In the genomic region with DNA sequence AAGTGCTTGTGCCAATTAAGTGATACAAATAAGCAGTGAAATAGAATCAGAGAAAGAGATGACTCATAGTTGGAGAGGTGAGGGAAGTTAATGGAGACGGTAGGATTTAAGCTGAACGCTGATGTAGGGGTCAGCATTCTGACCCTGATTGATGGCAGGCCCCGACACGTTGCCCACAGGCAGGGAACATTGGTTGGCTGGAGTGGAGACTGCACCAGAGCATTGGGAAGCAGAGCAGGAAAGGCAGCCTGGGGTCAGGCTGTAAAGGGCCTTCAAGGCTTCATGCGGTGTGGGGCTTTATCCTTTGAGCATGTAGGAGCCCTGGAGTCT, we compare ENCODE assay signal across 14 cellular contexts.
DNase-seq lines count a peak whose midpoint lies in the region; ATAC-seq, FAIRE-seq and TF ChIP-seq lines count a peak whose summit lies in the region.
"Had no signal": no experiment of that assay in that cellular context is flagged by ENCODE, and none has a peak within 500 bp of the region (broad histone marks: within the 10 kb centered on the region; RNA-seq: fewer than 3 reads in every experiment).

No MANE protein-coding gene starts in this region.

- FAIRE-seq in urothelium cell line (lab: Jason Lieb, UNC) = no peak
- FAIRE-seq: GM12878 had no signal

- H3K4me3 Mint-ChIP-seq in T-helper 2 cell treated with Interferon-gamma antibody and Interleukin-4, amounts not matched to agents 5 μg/mL and 100 μg/mL, for 36 hours = peak overlapping the region; percentile 40
- H3K4me3 Mint-ChIP-seq: brain, type B pancreatic cell had no signal

- no peak for TF ChIP-seq CTCF in right atrium auricular region (IDR thresholded peaks at IDR 0.05)
- no peak for TF ChIP-seq CTCF in dorsolateral prefrontal cortex (IDR thresholded peaks at IDR 0.05 in 54 of 56, conservative IDR thresholded peaks at IDR 0.05 in 2 of 56; ENCODE audit: low read depth in 1 of 56, partially characterized antibody in 56 of 56)

- DNase-seq in Right ventricle myocardium inferior (ENCODE audit: missing footprints) (no peak), right atrium auricular region (ENCODE audit: low spot score) (no peak), dorsolateral prefrontal cortex (no peak), substantia nigra (lab: John Stamatoyannopoulos, UW) (peak in 1 of 49 donors; percentile 2), urothelium cell line (ENCODE audit: low spot score) (no peak), NCI-H510A (lab: John Stamatoyannopoulos, UW) (no peak), germinal center (ENCODE audit: low spot score) (no peak)
- no peak for DNase-seq in T-helper 2 cell treated with Interferon-gamma antibody and Interleukin-4, amounts not matched to agents 5 μg/mL and 100 μg/mL, for 36 hours (ENCODE audit: low spot score)
- DNase-seq: NCI-H1105, WERI-Rb-1 had no signal

- peaks cover 12% of the 10 kb centered on the region for H3K36me3 ChIP-seq in right atrium auricular region
- H3K36me3 ChIP-seq: prostate gland had no signal

- no peaks in the 10 kb centered on the region for H3K9me3 Mint-ChIP-seq in T-helper 2 cell treated with Interferon-gamma antibody and Interleukin-4, amounts not matched to agents 5 μg/mL and 100 μg/mL, for 36 hours
- H3K9me3 Mint-ChIP-seq: brain, type B pancreatic cell had no signal

- peaks cover 53% of the 10 kb centered on the region for H3K4me1 Mint-ChIP-seq in T-helper 2 cell treated with Interferon-gamma antibody and Interleukin-4, amounts not matched to agents 5 μg/mL and 100 μg/mL, for 36 hours (ENCODE audit: low read depth)
- H3K4me1 Mint-ChIP-seq: brain had no signal

- peak overlapping the region; percentile 53 for H3K27ac Mint-ChIP-seq in T-helper 2 cell treated with Interferon-gamma antibody and Interleukin-4, amounts not matched to agents 5 μg/mL and 100 μg/mL, for 36 hours
- H3K27ac Mint-ChIP-seq: brain had no signal

- H3K27me3 Mint-ChIP-seq in T-helper 2 cell treated with Interferon-gamma antibody and Interleukin-4, amounts not matched to agents 5 μg/mL and 100 μg/mL, for 36 hours (ENCODE audit: low read depth) = no peaks in the 10 kb centered on the region
- H3K27me3 Mint-ChIP-seq: brain, type B pancreatic cell had no signal

- H3K36me3 Mint-ChIP-seq in T-helper 2 cell treated with Interferon-gamma antibody and Interleukin-4, amounts not matched to agents 5 μg/mL and 100 μg/mL, for 36 hours (ENCODE audit: low read depth) = peaks cover 40% of the 10 kb centered on the region

- H3K4me3 ChIP-seq in right atrium auricular region (no peak overlapping the region), dorsolateral prefrontal cortex (no peak overlapping the region)
- H3K4me3 ChIP-seq: GM12878, prostate gland had no signal

- peak; percentile 52 for ATAC-seq in Right ventricle myocardium inferior
- ATAC-seq: GM12878 had no signal

- H3K27me3 ChIP-seq in right atrium auricular region (no peaks in the 10 kb centered on the region), dorsolateral prefrontal cortex (no peaks in the 10 kb centered on the region)

- peaks cover 0 to 6% of the 10 kb centered on the region in 2 donors for H3K4me1 ChIP-seq in right atrium auricular region
- H3K4me1 ChIP-seq: prostate gland had no signal

- H3K9me3 ChIP-seq in right atrium auricular region = no peaks in the 10 kb centered on the region
- H3K9me3 ChIP-seq: prostate gland had no signal

- intact Hi-C loops in Right ventricle myocardium inferior (cut with DNase I) (no loop called here), dorsolateral prefrontal cortex (cut with DNase I) (loop anchor here (5.0 to 10.0 kb wide), 3 partner anchors 63 to 183 kb away; a partner anchor contains a TSS)

- H3K27ac ChIP-seq in right atrium auricular region (no peak overlapping the region), dorsolateral prefrontal cortex (peak overlapping the region in 57 of 59 donors; percentile 26 to 94 (median 76)), substantia nigra (ENCODE audit: low read depth, low read length, poor library complexity, severe bottlenecking) (peak overlapping the region; percentile 67)
- H3K27ac ChIP-seq: prostate gland, WERI-Rb-1 had no signal

Comparison
In these comparisons a context has a peak if more than half of its experiments do, and no peak if none do; other contexts are left out.
1. H3K27ac ChIP-seq: peak in dorsolateral prefrontal cortex (57 of 59) and substantia nigra (single experiment); none in right atrium auricular region (0 of 2).